Comparison of ENCODE assay signal across 14 cellular contexts in the genomic region with DNA sequence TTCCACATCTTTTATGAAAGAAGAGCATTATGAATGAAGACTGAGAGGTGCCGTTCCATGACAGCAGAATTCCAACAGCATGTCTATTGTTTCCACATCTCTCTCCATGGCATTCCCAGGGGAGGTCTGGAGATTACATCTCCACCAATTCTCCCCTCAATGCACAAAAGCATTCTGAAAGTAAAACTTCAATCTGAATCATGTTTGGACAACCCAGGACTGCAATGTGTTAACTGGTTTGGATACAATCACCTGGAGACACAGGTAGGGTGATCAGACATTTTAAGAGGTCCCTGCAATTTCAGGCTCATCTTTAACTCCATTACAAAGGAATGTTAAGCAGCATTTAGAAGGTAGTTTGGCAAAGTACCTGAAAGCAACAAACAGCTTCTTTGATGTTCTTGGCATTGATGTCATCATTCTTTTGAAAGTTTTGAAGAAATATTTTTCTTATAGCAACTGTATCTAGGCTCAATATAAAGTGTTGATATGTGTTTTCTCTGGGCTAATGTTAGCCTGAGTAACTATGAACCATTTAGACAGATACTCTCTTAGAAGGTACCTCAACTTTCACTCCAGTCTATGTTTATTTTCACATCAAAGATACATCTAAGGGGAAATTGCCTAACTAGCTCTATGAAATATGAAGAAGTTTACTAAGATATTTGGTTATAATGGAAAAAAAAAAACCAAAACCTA.
DNase-seq lines count a peak whose midpoint lies in the region; ATAC-seq lines count a peak whose summit lies in the region.
"Had no signal": no experiment of that assay in that cellular context is flagged by ENCODE, and none has a peak within 500 bp of the region (broad histone marks: within the 10 kb centered on the region; RNA-seq: fewer than 3 reads in every experiment).

No MANE protein-coding gene starts in this region.

- no peak overlapping the region for H4K91ac ChIP-seq in trophoblast cell (ENCODE audit: low read depth, low read length)

- no peaks in the 10 kb centered on the region for H3K27me3 ChIP-seq in SJSA1 (replicated peaks)
- H3K27me3 ChIP-seq in trophoblast cell (ENCODE audit: insufficient read depth, low read length) = no peaks in the 10 kb centered on the region
- H3K27me3 ChIP-seq: right atrium auricular region had no signal

- H3K27ac ChIP-seq in SJSA1 (peak overlapping the region; percentile 88), trophoblast cell (ENCODE audit: low read depth, low read length) (peak overlapping the region; percentile 65)
- H3K27ac ChIP-seq: 22Rv1, right atrium auricular region had no signal

- no peak overlapping the region for H2BK120ac ChIP-seq in trophoblast cell (ENCODE audit: insufficient read depth, low read length, poor library complexity)

- H3K14ac ChIP-seq in trophoblast cell (ENCODE audit: low read length) = no peak overlapping the region

- H3K36me3 ChIP-seq in SJSA1 = no peaks in the 10 kb centered on the region
- H3K36me3 ChIP-seq in trophoblast cell (ENCODE audit: control insufficient read depth in 1 of 2, insufficient read depth in 2 of 2, low read length in 2 of 2) = no peaks in the 10 kb centered on the region
- H3K36me3 ChIP-seq: right atrium auricular region had no signal

- CTCF ChIA-PET in activated CD4-positive, alpha-beta T cell treated with anti-CD3 and anti-CD28 coated beads for 36 hours (lab: Charles Lee) = interaction anchor here (0.7 to 1.3 kb wide), 2 partner anchors 11 to 14 kb away, joined by 3 to 4 read pairs; no protein-coding TSS in a partner anchor
- CTCF ChIA-PET in activated CD4-positive, alpha-beta T cell treated with anti-CD3 and anti-CD28 coated beads, Interleukin-2, amount 10 ng/mL, durations not matched to agents 7 days and 5 days (lab: Charles Lee) = interaction anchor here (1.1 to 2.1 kb wide), 3 partner anchors 10 to 238 kb away, joined by 3 to 8 read pairs (median 7); partner anchors contain the start of gene MAML2

- H3K9me3 Mint-ChIP-seq in activated CD4-positive, alpha-beta T cell treated with anti-CD3 and anti-CD28 coated beads for 36 hours (ENCODE audit: low read depth) = no peaks in the 10 kb centered on the region
- peaks cover 4% of the 10 kb centered on the region for H3K9me3 Mint-ChIP-seq in activated CD4-positive, alpha-beta T cell treated with anti-CD3 and anti-CD28 coated beads, Interleukin-2, amount 10 ng/mL, durations not matched to agents 7 days and 5 days
- H3K9me3 Mint-ChIP-seq: brain had no signal

- H2BK5ac ChIP-seq in trophoblast cell (ENCODE audit: low read depth, low read length, poor library complexity) = no peak overlapping the region

- H3K4me3 ChIP-seq in SJSA1 = no peak overlapping the region
- H3K4me3 ChIP-seq in trophoblast cell (ENCODE audit: low read depth, low read length) = no peak overlapping the region
- H3K4me3 ChIP-seq: right atrium auricular region had no signal

- H3K18ac ChIP-seq in trophoblast cell (ENCODE audit: low read length) = no peak overlapping the region

- H2BK12ac ChIP-seq in trophoblast cell (ENCODE audit: low read length) = no peak overlapping the region

- intact Hi-C loops in activated CD4-positive, alpha-beta T cell treated with anti-CD3 and anti-CD28 coated beads for 36 hours (cut with DNase I, micrococcal nuclease) = no loop called here

- POLR2A ChIA-PET in activated CD4-positive, alpha-beta T cell treated with anti-CD3 and anti-CD28 coated beads for 36 hours (lab: Charles Lee) = no interaction called here
- POLR2A ChIA-PET in activated CD4-positive, alpha-beta T cell treated with anti-CD3 and anti-CD28 coated beads, Interleukin-2, amount 10 ng/mL, durations not matched to agents 7 days and 5 days (lab: Charles Lee) = interaction anchor here (0.7 kb wide), 1 partner anchor 44 kb away, joined by 4 read pairs; no protein-coding TSS in a partner anchor

- H3K9ac ChIP-seq in trophoblast cell (ENCODE audit: low read length) = no peak overlapping the region

- H3K4me1 Mint-ChIP-seq in activated CD4-positive, alpha-beta T cell treated with anti-CD3 and anti-CD28 coated beads for 36 hours = peaks cover 45% of the 10 kb centered on the region
- H3K4me1 Mint-ChIP-seq in activated CD4-positive, alpha-beta T cell treated with anti-CD3 and anti-CD28 coated beads, Interleukin-2, amount 10 ng/mL, durations not matched to agents 7 days and 5 days = peaks cover 18% of the 10 kb centered on the region

- H4K12ac ChIP-seq in trophoblast cell (ENCODE audit: low read depth, low read length) = no peak overlapping the region

- no peak overlapping the region for H3K23ac ChIP-seq in trophoblast cell (ENCODE audit: low read length)

- DNase-seq in activated CD4-positive, alpha-beta T cell treated with anti-CD3 and anti-CD28 coated beads for 36 hours = no peak
- no peak for DNase-seq in activated CD4-positive, alpha-beta T cell treated with anti-CD3 and anti-CD28 coated beads, Interleukin-2, amount 10 ng/mL, durations not matched to agents 7 days and 5 days
- DNase-seq in SJSA1 (ENCODE audit: low read depth in 1 of 2, low spot score in 2 of 2) (peak; percentile 33 to 44), dermis microvascular lymphatic vessel endothelial cell (ENCODE audit: low read depth in 2 of 2) (peak; percentile 31 to 61), trophoblast cell (peak in 1 of 2 donors; percentile 31), anterior cingulate cortex (lab: John Stamatoyannopoulos, UW) (no peak), NCI-H1694 (lab: John Stamatoyannopoulos, UW) (no peak)
- DNase-seq: erythroblast, Karpas-422, T-helper 9 cell had no signal

- H3K9me3 ChIP-seq in SJSA1 (replicated peaks) = no peaks in the 10 kb centered on the region
- no peaks in the 10 kb centered on the region for H3K9me3 ChIP-seq in trophoblast cell (ENCODE audit: insufficient read depth, low read depth, low read length)
- H3K9me3 ChIP-seq: right atrium auricular region had no signal

- peaks cover 34% of the 10 kb centered on the region for H3K79me1 ChIP-seq in trophoblast cell (ENCODE audit: low read length)

- H2AFZ ChIP-seq in trophoblast cell (ENCODE audit: insufficient read depth, low read length, poor library complexity) = no peak overlapping the region

- H4K8ac ChIP-seq in trophoblast cell (ENCODE audit: low read depth, low read length) = no peak overlapping the region

- no peak overlapping the region for H3K4ac ChIP-seq in trophoblast cell (ENCODE audit: low read depth, low read length)

- H3K27me3 Mint-ChIP-seq in activated CD4-positive, alpha-beta T cell treated with anti-CD3 and anti-CD28 coated beads for 36 hours = no peaks in the 10 kb centered on the region
- H3K27me3 Mint-ChIP-seq in activated CD4-positive, alpha-beta T cell treated with anti-CD3 and anti-CD28 coated beads, Interleukin-2, amount 10 ng/mL, durations not matched to agents 7 days and 5 days = no peaks in the 10 kb centered on the region
- H3K27me3 Mint-ChIP-seq: brain had no signal

- peaks cover 43% of the 10 kb centered on the region for H3K4me1 ChIP-seq in SJSA1 (replicated peaks)
- H3K4me1 ChIP-seq in trophoblast cell (ENCODE audit: control insufficient read depth in 1 of 2, insufficient read depth in 2 of 2, low read length in 2 of 2) = peaks cover 6 to 13% of the 10 kb centered on the region in 2 experiments

- no peak overlapping the region for H3K4me3 Mint-ChIP-seq in activated CD4-positive, alpha-beta T cell treated with anti-CD3 and anti-CD28 coated beads for 36 hours
- no peak overlapping the region for H3K4me3 Mint-ChIP-seq in activated CD4-positive, alpha-beta T cell treated with anti-CD3 and anti-CD28 coated beads, Interleukin-2, amount 10 ng/mL, durations not matched to agents 7 days and 5 days
- H3K4me3 Mint-ChIP-seq: brain had no signal

- WGBS in trophoblast cell (ENCODE audit: extremely low coverage, insufficient coverage, insufficient read length) = no CpG with 5 or more reads among the region's 1 CpG

- H3K79me2 ChIP-seq in trophoblast cell (ENCODE audit: control insufficient read depth, insufficient read depth, low read length, poor library complexity) = peaks cover 3% of the 10 kb centered on the region

- H3K36me3 Mint-ChIP-seq in activated CD4-positive, alpha-beta T cell treated with anti-CD3 and anti-CD28 coated beads for 36 hours (ENCODE audit: low read depth) = peaks cover 21% of the 10 kb centered on the region
- peaks cover 17% of the 10 kb centered on the region for H3K36me3 Mint-ChIP-seq in activated CD4-positive, alpha-beta T cell treated with anti-CD3 and anti-CD28 coated beads, Interleukin-2, amount 10 ng/mL, durations not matched to agents 7 days and 5 days (ENCODE audit: low read depth)
- H3K36me3 Mint-ChIP-seq: brain had no signal

- H3K27ac Mint-ChIP-seq in activated CD4-positive, alpha-beta T cell treated with anti-CD3 and anti-CD28 coated beads for 36 hours = peak overlapping the region; percentile 24
- no peak overlapping the region for H3K27ac Mint-ChIP-seq in activated CD4-positive, alpha-beta T cell treated with anti-CD3 and anti-CD28 coated beads, Interleukin-2, amount 10 ng/mL, durations not matched to agents 7 days and 5 days

- no peak overlapping the region for H2AK5ac ChIP-seq in trophoblast cell (ENCODE audit: low read length)

- no peak overlapping the region for H3K4me2 ChIP-seq in trophoblast cell (ENCODE audit: low read length)

- peak; percentile 61 for ATAC-seq in activated CD4-positive, alpha-beta T cell treated with anti-CD3 and anti-CD28 coated beads for 36 hours
- ATAC-seq in HG03432 (IDR thresholded peaks at IDR 0.05; ENCODE audit: unreplicated experiment) = no peak

Comparison
In these comparisons a context has a peak if more than half of its experiments do, and no peak if none do; other contexts are left out.
1. DNase-seq: peak in SJSA1 (2 of 2) and dermis microvascular lymphatic vessel endothelial cell (2 of 2); none in activated CD4-positive, alpha-beta T cell treated with anti-CD3 and anti-CD28 coated beads for 36 hours (single experiment), activated CD4-positive, alpha-beta T cell treated with anti-CD3 and anti-CD28 coated beads, Interleukin-2, amount 10 ng/mL, durations not matched to agents 7 days and 5 days (single experiment), anterior cingulate cortex (0 of 58) and NCI-H1694 (single experiment).